In genomic region chr7:44978511-44979366, GRCh38 we compare ENCODE assay signal across 8 cellular contexts. TPM values are rescaled to one million over a fixed set of nuclear protein-coding genes. Genes with fewer than 3 reads are reported as not detected.
A peak's percentile ranks its signal among the peaks of the same experiment; 100 is the strongest.
DNase-seq lines count a peak whose midpoint lies in the region; ATAC-seq and TF ChIP-seq lines count a peak whose summit lies in the region.

Gene MYO1G, minus strand, starts transcription at chr7:44979015. Its CDS starts 54 bp downstream, at chr7:44978961.

- CTCF ChIA-PET in activated CD4-positive, alpha-beta memory T cell treated with anti-CD3 and anti-CD28 coated beads, Interleukin-2, amount 10 ng/mL, durations not matched to agents 7 days and 5 days (lab: Charles Lee): interaction anchor here (0.6 to 7.1 kb wide), 10 partner anchors 9 to 157 kb away, joined by 3 to 88 read pairs (median 4); partner anchors contain the start of gene CCM2
- CTCF ChIA-PET in HEK293T (lab: Yijun Ruan, JAX): no interaction called here

- POLR2A ChIA-PET in activated CD4-positive, alpha-beta memory T cell treated with anti-CD3 and anti-CD28 coated beads, Interleukin-2, amount 10 ng/mL, durations not matched to agents 7 days and 5 days (lab: Charles Lee): interaction anchor here (0.6 to 26.2 kb wide), 25 partner anchors 3 to 489 kb away, joined by 3 to 517 read pairs (median 6); partner anchors contain the start of genes CCM2, DDX56, H2AZ2 and MYO1G
- POLR2A ChIA-PET in HEK293T (lab: Yijun Ruan, JAX): no interaction called here

- H3K4me1 Mint-ChIP-seq in IgD-negative memory B cell: peaks cover 24 to 36% (median 26%) of the 10 kb centered on the region in 3 donors
- peaks cover 76% of the 10 kb centered on the region for H3K4me1 Mint-ChIP-seq in activated CD4-positive, alpha-beta memory T cell treated with anti-CD3 and anti-CD28 coated beads, Interleukin-2, amount 10 ng/mL, durations not matched to agents 7 days and 5 days
- peaks cover 6% of the 10 kb centered on the region for H3K4me1 Mint-ChIP-seq in glutamatergic neuron (ENCODE audit: low read depth, unreplicated experiment)

- H3K4me3 Mint-ChIP-seq in IgD-negative memory B cell (peak within 1 kb of the TSS; percentile 92 to 99 (median 98)), glutamatergic neuron (ENCODE audit: unreplicated experiment) (no peak within 1 kb of the TSS)
- peak within 1 kb of the TSS; percentile 99 for H3K4me3 Mint-ChIP-seq in activated CD4-positive, alpha-beta memory T cell treated with anti-CD3 and anti-CD28 coated beads, Interleukin-2, amount 10 ng/mL, durations not matched to agents 7 days and 5 days

- peak; percentile 50 for ATAC-seq in GM21367 (IDR thresholded peaks at IDR 0.05; ENCODE audit: unreplicated experiment)

- H3K27me3 Mint-ChIP-seq in IgD-negative memory B cell: peaks cover 2% of the 10 kb centered on the region
- H3K27me3 Mint-ChIP-seq in activated CD4-positive, alpha-beta memory T cell treated with anti-CD3 and anti-CD28 coated beads, Interleukin-2, amount 10 ng/mL, durations not matched to agents 7 days and 5 days: no peaks in the 10 kb centered on the region
- peaks cover 3% of the 10 kb centered on the region for H3K27me3 Mint-ChIP-seq in glutamatergic neuron (ENCODE audit: unreplicated experiment)

- H3K9me3 Mint-ChIP-seq in IgD-negative memory B cell: no peaks in the 10 kb centered on the region
- no peaks in the 10 kb centered on the region for H3K9me3 Mint-ChIP-seq in activated CD4-positive, alpha-beta memory T cell treated with anti-CD3 and anti-CD28 coated beads, Interleukin-2, amount 10 ng/mL, durations not matched to agents 7 days and 5 days
- peaks cover 3% of the 10 kb centered on the region for H3K9me3 Mint-ChIP-seq in glutamatergic neuron (ENCODE audit: unreplicated experiment)

- DNase-seq in Ammon's horn (ENCODE audit: low spot score) (peak; percentile 31), glutamatergic neuron (no peak), HEK293T (ENCODE audit: extremely low spot score) (no peak), NCI-H1930 (lab: John Stamatoyannopoulos, UW) (no peak)
- DNase-seq in activated CD4-positive, alpha-beta memory T cell treated with anti-CD3 and anti-CD28 coated beads, Interleukin-2, amount 10 ng/mL, durations not matched to agents 7 days and 5 days: peak; percentile 96
- DNase-seq in stimulated activated CD4-positive, alpha-beta T cell treated with anti-CD3 and anti-CD28 coated beads, Interleukin-2, amount 100 ng/mL, for 48 hours: peak; percentile 75 to 78

- H3K27ac Mint-ChIP-seq in IgD-negative memory B cell (peak within 1 kb of the TSS; percentile 93 to 96 (median 95)), glutamatergic neuron (ENCODE audit: unreplicated experiment) (peak within 1 kb of the TSS; percentile 3)
- peak within 1 kb of the TSS; percentile 96 for H3K27ac Mint-ChIP-seq in activated CD4-positive, alpha-beta memory T cell treated with anti-CD3 and anti-CD28 coated beads, Interleukin-2, amount 10 ng/mL, durations not matched to agents 7 days and 5 days

- H3K36me3 Mint-ChIP-seq in IgD-negative memory B cell: peaks cover 3% of the 10 kb centered on the region
- H3K36me3 Mint-ChIP-seq in activated CD4-positive, alpha-beta memory T cell treated with anti-CD3 and anti-CD28 coated beads, Interleukin-2, amount 10 ng/mL, durations not matched to agents 7 days and 5 days (ENCODE audit: low read depth): peaks cover 77% of the 10 kb centered on the region
- H3K36me3 Mint-ChIP-seq in glutamatergic neuron (ENCODE audit: unreplicated experiment): no peaks in the 10 kb centered on the region

- TF ChIP-seq CTCF in glutamatergic neuron (IDR thresholded peaks at IDR 0.05; ENCODE audit: partially characterized antibody, unreplicated experiment): no peak

TF ChIP-seq in HEK293T, 16 proteins besides CTCF, POLR2A, EP300 and RAD21:
- no peak for TF ChIP-seq HDGF (IDR thresholded peaks at IDR 0.05; ENCODE audit: borderline replicate concordance)
- no peak for TF ChIP-seq BHLHE40 (IDR thresholded peaks at IDR 0.05; ENCODE audit: borderline replicate concordance)
- no peak for TF ChIP-seq FOXM1 (IDR thresholded peaks at IDR 0.05; ENCODE audit: borderline replicate concordance)
- TF ChIP-seq ELF4 (IDR thresholded peaks at IDR 0.05): no peak
- no peak for TF ChIP-seq ARNT (IDR thresholded peaks at IDR 0.05)
- no peak for TF ChIP-seq ZNF384 (IDR thresholded peaks at IDR 0.05)
- no peak for TF ChIP-seq PKNOX1 (IDR thresholded peaks at IDR 0.05)
- no peak for TF ChIP-seq LEF1 (IDR thresholded peaks at IDR 0.05; ENCODE audit: borderline replicate concordance)
- TF ChIP-seq TARDBP (IDR thresholded peaks at IDR 0.05): no peak
- no peak for TF ChIP-seq L3MBTL2 (conservative IDR thresholded peaks at IDR 0.05)
- no peak for TF ChIP-seq CTBP1 (IDR thresholded peaks at IDR 0.05; ENCODE audit: borderline replicate concordance)
- TF ChIP-seq SP1 (IDR thresholded peaks at IDR 0.05): no peak
- no peak for TF ChIP-seq SUZ12 (IDR thresholded peaks at IDR 0.05)
- TF ChIP-seq FOXA1 (IDR thresholded peaks at IDR 0.05): no peak
- TF ChIP-seq FOXK2 (IDR thresholded peaks at IDR 0.05): no peak
- TF ChIP-seq NFRKB (IDR thresholded peaks at IDR 0.05): no peak

RNA-seq across cellular contexts. Expression of gene MYO1G, which starts in this region (rescaled TPM):
- 167 TPM for polyA plus RNA-seq in IgD-negative memory B cell
- 100 to 1,000 TPM; 572 to 576 TPM for total RNA-seq in activated CD4-positive, alpha-beta memory T cell treated with anti-CD3 and anti-CD28 coated beads, Interleukin-2, amount 10 ng/mL, durations not matched to agents 7 days and 5 days
- total RNA-seq in glutamatergic neuron (ENCODE audit: unreplicated experiment): 0.54 TPM

Comparison
In these comparisons a context has a peak if more than half of its experiments do, and no peak if none do; other contexts are left out.
1. RNA of gene MYO1G (total RNA-seq): 572 to 576 TPM in activated CD4-positive, alpha-beta memory T cell treated with anti-CD3 and anti-CD28 coated beads, Interleukin-2, amount 10 ng/mL, durations not matched to agents 7 days and 5 days; 0.54 TPM in glutamatergic neuron (single experiment); every median in the first group is over 100 times any median in the second.
2. DNase-seq: peak in Ammon's horn (single experiment), activated CD4-positive, alpha-beta memory T cell treated with anti-CD3 and anti-CD28 coated beads, Interleukin-2, amount 10 ng/mL, durations not matched to agents 7 days and 5 days (single experiment) and stimulated activated CD4-positive, alpha-beta T cell treated with anti-CD3 and anti-CD28 coated beads, Interleukin-2, amount 100 ng/mL, for 48 hours (2 of 2); none in glutamatergic neuron (single experiment), HEK293T (single experiment) and NCI-H1930 (0 of 2).
3. H3K27ac Mint-ChIP-seq: peak in every context shown above with its lines; median percentile 96 in activated CD4-positive, alpha-beta memory T cell treated with anti-CD3 and anti-CD28 coated beads, Interleukin-2, amount 10 ng/mL, durations not matched to agents 7 days and 5 days; 95 in IgD-negative memory B cell; 3 in glutamatergic neuron.